Comparison of ENCODE assay signal across 8 cellular contexts in genomic region chr6:135054238-135054574, GRCh38. TPM values are rescaled to one million over a fixed set of nuclear protein-coding genes. Genes with fewer than 3 reads are reported as not detected.
A peak's percentile ranks its signal among the peaks of the same experiment; 100 is the strongest.
DNase-seq lines count a peak whose midpoint lies in the region; ATAC-seq and TF ChIP-seq lines count a peak whose summit lies in the region.

No MANE protein-coding gene starts in this region.

- H3K36me3 Mint-ChIP-seq in T-helper 2 cell treated with Interferon-gamma antibody and Interleukin-4, amounts not matched to agents 5 μg/mL and 100 μg/mL, for 36 hours (ENCODE audit: low read depth), result peaks cover 32% of the 10 kb centered on the region

- peak overlapping the region; percentile 98 for H3K4me3 Mint-ChIP-seq in T-helper 2 cell treated with Interferon-gamma antibody and Interleukin-4, amounts not matched to agents 5 μg/mL and 100 μg/mL, for 36 hours

- WGBS in prostate gland, result 0% methylated on average over 9 of the region's 9 CpGs

- peak overlapping the region; percentile 77 to 79 for H3K27ac ChIP-seq in prostate gland

- H3K9me3 ChIP-seq in prostate gland, result no peaks in the 10 kb centered on the region

- no peaks in the 10 kb centered on the region for H3K27me3 ChIP-seq in prostate gland (replicated peaks; ENCODE audit: insufficient read depth)

- peak overlapping the region; percentile 98 for H3K27ac Mint-ChIP-seq in T-helper 2 cell treated with Interferon-gamma antibody and Interleukin-4, amounts not matched to agents 5 μg/mL and 100 μg/mL, for 36 hours

- no peak for TF ChIP-seq POLR2A in prostate gland (IDR thresholded peaks at IDR 0.05)

- H3K4me1 ChIP-seq in prostate gland (replicated peaks), result no peaks in the 10 kb centered on the region

- no peaks in the 10 kb centered on the region for H3K9me3 Mint-ChIP-seq in T-helper 2 cell treated with Interferon-gamma antibody and Interleukin-4, amounts not matched to agents 5 μg/mL and 100 μg/mL, for 36 hours

- DNase-seq in T-helper 2 cell treated with Interferon-gamma antibody and Interleukin-4, amounts not matched to agents 5 μg/mL and 100 μg/mL, for 36 hours (ENCODE audit: low spot score), result no peak
- DNase-seq in fibroblast of pulmonary artery (ENCODE audit: low read depth) (peak; percentile 14), prostate gland (ENCODE audit: low spot score) (peak; percentile 7), middle frontal gyrus (ENCODE audit: extremely low spot score, low spot score) (no peak), NCI-H187 (lab: John Stamatoyannopoulos, UW) (no peak), UCSD-AML1 (lab: John Stamatoyannopoulos, UW; ENCODE audit: unreplicated experiment) (no peak)

- H3K4me3 ChIP-seq in fibroblast of pulmonary artery (replicated peaks; ENCODE audit: low read depth, low read length) (peak overlapping the region; percentile 96), prostate gland (peak overlapping the region; percentile 66 to 75)

- H3K36me3 ChIP-seq in prostate gland, result no peaks in the 10 kb centered on the region

- ATAC-seq in GM18517 (IDR thresholded peaks at IDR 0.05; ENCODE audit: unreplicated experiment), result peak; percentile 13
- peak; percentile 12 for ATAC-seq in HG02938 (IDR thresholded peaks at IDR 0.05; ENCODE audit: unreplicated experiment)

- no peaks in the 10 kb centered on the region for H3K27me3 Mint-ChIP-seq in T-helper 2 cell treated with Interferon-gamma antibody and Interleukin-4, amounts not matched to agents 5 μg/mL and 100 μg/mL, for 36 hours (ENCODE audit: low read depth)

- peaks cover 42% of the 10 kb centered on the region for H3K4me1 Mint-ChIP-seq in T-helper 2 cell treated with Interferon-gamma antibody and Interleukin-4, amounts not matched to agents 5 μg/mL and 100 μg/mL, for 36 hours (ENCODE audit: low read depth)

- TF ChIP-seq CTCF in fibroblast of pulmonary artery (IDR thresholded peaks at IDR 0.05; ENCODE audit: low read length, missing control alignments) (no peak), prostate gland (IDR thresholded peaks at IDR 0.05) (no peak)

- intact Hi-C loops in prostate gland (cut with DNase I), result no loop called here

RNA-seq across cellular contexts. Expression of gene HBS1L, which starts 0.4 kb away (rescaled TPM):
- total RNA-seq in prostate gland, result 10 to 100 TPM; 54.2 to 72.1 TPM

Comparison
In these comparisons a context has a peak if more than half of its experiments do, and no peak if none do; other contexts are left out.
1. DNase-seq: peak in fibroblast of pulmonary artery (single experiment) and prostate gland (single experiment); none in T-helper 2 cell treated with Interferon-gamma antibody and Interleukin-4, amounts not matched to agents 5 μg/mL and 100 μg/mL, for 36 hours (single experiment), middle frontal gyrus (single experiment), NCI-H187 (0 of 2) and UCSD-AML1 (single experiment).